In the genomic region with DNA sequence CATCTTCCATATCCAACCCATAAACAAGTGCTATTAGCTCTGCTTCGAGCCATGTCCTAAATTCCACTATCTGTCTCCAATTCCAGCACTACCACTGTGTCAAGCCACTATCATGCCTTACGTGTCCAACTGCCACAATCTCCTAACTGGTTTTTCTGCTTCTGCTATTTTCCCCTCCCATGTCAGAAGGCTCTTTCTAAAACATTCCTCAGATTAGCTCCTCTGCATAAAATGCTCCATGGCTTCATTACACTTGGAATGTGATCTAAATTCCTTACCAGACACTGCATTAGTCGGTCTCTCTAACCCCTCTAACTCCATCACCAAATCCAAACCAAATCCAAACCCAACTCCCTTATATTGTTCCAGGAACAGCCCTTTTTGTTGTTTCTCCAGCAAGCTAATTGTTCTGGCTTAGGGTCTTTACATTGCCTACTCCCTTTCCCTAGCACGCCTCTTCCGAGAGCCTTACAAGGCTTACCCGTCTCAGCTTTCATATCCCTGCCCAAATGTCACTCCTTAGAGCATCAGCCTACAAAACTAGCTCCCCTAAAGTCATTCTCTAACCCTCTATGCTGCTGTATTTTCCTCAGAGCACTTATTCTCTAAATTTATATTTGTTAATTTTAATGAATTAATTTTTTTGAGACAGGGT, we compare ENCODE assay signal across 16 cellular contexts.
DNase-seq lines count a peak whose midpoint lies in the region; ATAC-seq lines count a peak whose summit lies in the region.
"Had no signal": no experiment of that assay in that cellular context is flagged by ENCODE, and none has a peak within 500 bp of the region (broad histone marks: within the 10 kb centered on the region; RNA-seq: fewer than 3 reads in every experiment).

No MANE protein-coding gene starts in this region.

- H3K23ac ChIP-seq in trophoblast cell (ENCODE audit: low read length), result no peak overlapping the region

- no peaks in the 10 kb centered on the region for H3K36me3 ChIP-seq in trophoblast cell (ENCODE audit: control insufficient read depth in 1 of 2, insufficient read depth in 2 of 2, low read length in 2 of 2)
- H3K36me3 ChIP-seq: BLaER1 had no signal

- no peaks in the 10 kb centered on the region for H3K27me3 ChIP-seq in trophoblast cell (ENCODE audit: insufficient read depth, low read length)
- H3K27me3 ChIP-seq: BLaER1 had no signal

- no peak overlapping the region for H4K8ac ChIP-seq in trophoblast cell (ENCODE audit: low read depth, low read length)

- no peak overlapping the region for H3K14ac ChIP-seq in trophoblast cell (ENCODE audit: low read length)

- WGBS in trophoblast cell (ENCODE audit: extremely low coverage, insufficient coverage, insufficient read length), result 92% methylated on average over 1 of the region's 6 CpGs

- no peak overlapping the region for H4K12ac ChIP-seq in trophoblast cell (ENCODE audit: low read depth, low read length)

- ATAC-seq in GM21423 (IDR thresholded peaks at IDR 0.05; ENCODE audit: unreplicated experiment), result no peak
- ATAC-seq in GM19395 (IDR thresholded peaks at IDR 0.05; ENCODE audit: unreplicated experiment), result no peak

- no peaks in the 10 kb centered on the region for H3K79me2 ChIP-seq in trophoblast cell (ENCODE audit: control insufficient read depth, insufficient read depth, low read length, poor library complexity)

- peaks cover 1% of the 10 kb centered on the region for H3K9me3 ChIP-seq in trophoblast cell (ENCODE audit: insufficient read depth, low read depth, low read length)
- H3K9me3 ChIP-seq: BLaER1 had no signal

- DNase-seq in SIG-M5 treated with dmso at 0.1 percent for 504 hours (lab: John Stamatoyannopoulos, UW; ENCODE audit: unreplicated experiment), result peak; percentile 8
- no peak for DNase-seq in SIG-M5 (lab: John Stamatoyannopoulos, UW)
- DNase-seq in iPS-NIHi11 (ENCODE audit: low spot score), result peak; percentile 20
- DNase-seq in trophoblast cell, result peak; percentile 73 to 92
- no peak for DNase-seq in AG08396 (ENCODE audit: low spot score)
- no peak for DNase-seq in NK-92 (lab: John Stamatoyannopoulos, UW; ENCODE audit: unreplicated experiment)
- DNase-seq: AML-193, DMS53, GOT3, HCEC 1CT, HFFc6 had no signal

- no peak overlapping the region for H3K9ac ChIP-seq in trophoblast cell (ENCODE audit: low read length)
- H3K9ac ChIP-seq: BLaER1 had no signal

- H3K4ac ChIP-seq in trophoblast cell (ENCODE audit: low read depth, low read length), result no peak overlapping the region

- H3K4me3 ChIP-seq in trophoblast cell (ENCODE audit: low read depth, low read length), result no peak overlapping the region
- H3K4me3 ChIP-seq: BLaER1 had no signal

- peak overlapping the region; percentile 45 for H2BK12ac ChIP-seq in trophoblast cell (ENCODE audit: low read length)

- peak overlapping the region; percentile 4 for H3K4me2 ChIP-seq in trophoblast cell (ENCODE audit: low read length)
- H3K4me2 ChIP-seq: BLaER1 had no signal

- H3K79me1 ChIP-seq in trophoblast cell (ENCODE audit: low read length), result no peaks in the 10 kb centered on the region

- no peak overlapping the region for H3K18ac ChIP-seq in trophoblast cell (ENCODE audit: low read length)

- no peak overlapping the region for H2BK5ac ChIP-seq in trophoblast cell (ENCODE audit: low read depth, low read length, poor library complexity)

- H4K91ac ChIP-seq in trophoblast cell (ENCODE audit: low read depth, low read length), result no peak overlapping the region

- no peak overlapping the region for H2AK5ac ChIP-seq in trophoblast cell (ENCODE audit: low read length)

- H2BK120ac ChIP-seq in trophoblast cell (ENCODE audit: insufficient read depth, low read length, poor library complexity), result no peak overlapping the region

- H3K27ac ChIP-seq in trophoblast cell (ENCODE audit: low read depth, low read length), result peak overlapping the region; percentile 27
- H3K27ac ChIP-seq: 22Rv1, BLaER1, HL-60 had no signal

- H2AFZ ChIP-seq in trophoblast cell (ENCODE audit: insufficient read depth, low read length, poor library complexity), result no peak overlapping the region

- peaks cover 0 to 15% of the 10 kb centered on the region in 2 experiments for H3K4me1 ChIP-seq in trophoblast cell (ENCODE audit: control insufficient read depth in 1 of 2, insufficient read depth in 2 of 2, low read length in 2 of 2)

Comparison
In these comparisons a context has a peak if more than half of its experiments do, and no peak if none do; other contexts are left out.
1. DNase-seq: peak in SIG-M5 treated with dmso at 0.1 percent for 504 hours (single experiment), iPS-NIHi11 (single experiment) and trophoblast cell (2 of 2); none in SIG-M5 (single experiment), AG08396 (single experiment) and NK-92 (single experiment).